ENCODE assay signal across 21 cellular contexts in genomic region chr17:38958326-38958725, GRCh38. TPM values are rescaled to one million over a fixed set of nuclear protein-coding genes. Genes with fewer than 3 reads are reported as not detected.
DNase-seq lines count a peak whose midpoint lies in the region; ATAC-seq, FAIRE-seq and TF ChIP-seq lines count a peak whose summit lies in the region.
"Had no signal": no experiment of that assay in that cellular context is flagged by ENCODE, and none has a peak within 500 bp of the region (broad histone marks: within the 10 kb centered on the region; RNA-seq: fewer than 3 reads in every experiment).

No MANE protein-coding gene starts in this region.

- H3K27me3 ChIP-seq in HCT116 (ENCODE audit: insufficient read depth, low read length) (no peaks in the 10 kb centered on the region), K562 (ENCODE audit: control insufficient read depth in 2 of 2, insufficient read depth in 2 of 2, low read length in 2 of 2) (no peaks in the 10 kb centered on the region)
- no peaks in the 10 kb centered on the region for H3K27me3 ChIP-seq in CD8-positive, alpha-beta memory T cell (ENCODE audit: insufficient read depth, low read length, poor library complexity, severe bottlenecking)
- H3K27me3 ChIP-seq: left lung, SJSA1, thyroid gland had no signal

- H3K79me2 ChIP-seq in HCT116 (ENCODE audit: insufficient read depth, low read length) = no peaks in the 10 kb centered on the region
- no peaks in the 10 kb centered on the region for H3K79me2 ChIP-seq in K562 (ENCODE audit: control insufficient read depth, insufficient read depth, low read length)
- H3K79me2 ChIP-seq: parathyroid adenoma had no signal

- H3K27ac Mint-ChIP-seq in CD8-positive, alpha-beta memory T cell = no peak overlapping the region
- H3K27ac Mint-ChIP-seq: activated CD8-positive, alpha-beta T cell treated with anti-CD3 and anti-CD28 coated beads, Interleukin-2, amount 10 ng/mL, durations not matched to agents 7 days and 5 days; stimulated activated effector memory CD8-positive, alpha-beta T cell treated with anti-CD3 and anti-CD28 coated beads, Interleukin-12 subunit alpha, Interleukin-12 subunit beta, amount 100 ng/mL, for 72 hours had no signal

- TF ChIP-seq RAD21 in HCT116 (IDR thresholded peaks at IDR 0.05; ENCODE audit: low read depth) = no peak
- TF ChIP-seq RAD21 in K562 (CRISPR knock-in tag; conservative IDR thresholded peaks at IDR 0.05 in 1 of 2, IDR thresholded peaks at IDR 0.05 in 1 of 2) = no peak

- H2AFZ ChIP-seq in HCT116 (ENCODE audit: low read depth, low read length, poor library complexity, severe bottlenecking) = peak overlapping the region; percentile 98
- H2AFZ ChIP-seq in K562 (ENCODE audit: low read depth, low read length) = peak overlapping the region; percentile 44; the same call in 1 of the 2 replicates
- H2AFZ ChIP-seq: parathyroid adenoma had no signal

- H3K27me3 Mint-ChIP-seq in CD8-positive, alpha-beta memory T cell = no peaks in the 10 kb centered on the region

- H3K4me3 ChIP-seq in HCT116 (replicated peaks in 1 of 2; ENCODE audit: low read depth in 1 of 2, low read length in 2 of 2) (no peak overlapping the region), K562 (no peak overlapping the region)
- H3K4me3 ChIP-seq in CD8-positive, alpha-beta memory T cell (ENCODE audit: low read length) = no peak overlapping the region
- H3K4me3 ChIP-seq: left lung, SJSA1, skin epidermis, thyroid gland had no signal

- in situ Hi-C loops in K562 (cut with MboI) = no loop called here

- WGBS in K562 (ENCODE audit: insufficient coverage, low coverage, missing lambda C conversion rate) = 5% methylated on average over 1 of the region's 1 CpG

- H3K9me1 ChIP-seq in K562 (ENCODE audit: control insufficient read depth, insufficient read depth, low read length) = no peaks in the 10 kb centered on the region

- no peak for TF ChIP-seq EP300 in K562 (IDR thresholded peaks at IDR 0.05; ENCODE audit: low read length)

- no peak overlapping the region for H3K4me3 Mint-ChIP-seq in CD8-positive, alpha-beta memory T cell
- H3K4me3 Mint-ChIP-seq: activated CD8-positive, alpha-beta T cell treated with anti-CD3 and anti-CD28 coated beads, Interleukin-2, amount 10 ng/mL, durations not matched to agents 7 days and 5 days; stimulated activated effector memory CD8-positive, alpha-beta T cell treated with anti-CD3 and anti-CD28 coated beads, Interleukin-12 subunit alpha, Interleukin-12 subunit beta, amount 100 ng/mL, for 72 hours had no signal

- BruUV-seq in HCT116 (replicated peaks; lab: Mats Ljungman, UMichigan) = no TSS peak
- BruUV-seq in K562 (replicated peaks; lab: Mats Ljungman, UMichigan) = no TSS peak

- no peaks in the 10 kb centered on the region for H3K9me2 ChIP-seq in HCT116 (ENCODE audit: insufficient read depth)

- TF ChIP-seq POLR2A in HCT116 (IDR thresholded peaks at IDR 0.05; ENCODE audit: borderline replicate concordance, extremely low read depth, insufficient read depth, insufficient read length) (no peak), K562 (conservative IDR thresholded peaks at IDR 0.05) (no peak)

- FAIRE-seq in K562 (lab: Jason Lieb, UNC) = no peak

- H3K27ac ChIP-seq in HCT116 (ENCODE audit: low read depth, low read length) = no peak overlapping the region
- H3K27ac ChIP-seq in K562 (ENCODE audit: extremely low read depth, low read depth, low read length) = no peak overlapping the region
- H3K27ac ChIP-seq in CD8-positive, alpha-beta memory T cell (ENCODE audit: low read depth, low read length) = no peak overlapping the region
- H3K27ac ChIP-seq: left lung, parathyroid adenoma, SJSA1, skin epidermis, thyroid gland had no signal

- CTCF ChIA-PET in HCT116 (lab: Charles Lee) (interaction anchor here (1.2 kb wide), 1 partner anchor 12 kb away, joined by 4 read pairs; no protein-coding TSS in a partner anchor), K562 (lab: Yijun Ruan, JAX; ENCODE audit: low intra/inter-chr PET ratio) (no interaction called here)
- CTCF ChIA-PET in CD8-positive, alpha-beta memory T cell (lab: Charles Lee) = interaction anchor here (1.0 to 1.6 kb wide), 2 partner anchors 9 to 216 kb away, joined by 3 to 4 read pairs; partner anchors contain the start of gene FBXO47

- no peaks in the 10 kb centered on the region for H3K9me3 Mint-ChIP-seq in CD8-positive, alpha-beta memory T cell
- H3K9me3 Mint-ChIP-seq: stimulated activated effector memory CD8-positive, alpha-beta T cell treated with anti-CD3 and anti-CD28 coated beads, Interleukin-12 subunit alpha, Interleukin-12 subunit beta, amount 100 ng/mL, for 72 hours had no signal

- H3K36me3 Mint-ChIP-seq in CD8-positive, alpha-beta memory T cell = no peaks in the 10 kb centered on the region
- H3K36me3 Mint-ChIP-seq: stimulated activated effector memory CD8-positive, alpha-beta T cell treated with anti-CD3 and anti-CD28 coated beads, Interleukin-12 subunit alpha, Interleukin-12 subunit beta, amount 100 ng/mL, for 72 hours had no signal

- H3K4me1 ChIP-seq in HCT116 (ENCODE audit: control insufficient read depth in 1 of 2, insufficient read depth in 2 of 2, low read length in 2 of 2) (peaks cover 0 to 10% of the 10 kb centered on the region in 2 experiments; a peak in 2 of 4 replicates), K562 (replicated peaks in 1 of 2; ENCODE audit: control insufficient read depth in 2 of 2, insufficient read depth in 2 of 2, low read length in 2 of 2) (no peaks in the 10 kb centered on the region; a peak in 1 of 5 replicates)
- peaks cover 22% of the 10 kb centered on the region for H3K4me1 ChIP-seq in CD8-positive, alpha-beta memory T cell (ENCODE audit: insufficient read depth, low read length)
- H3K4me1 ChIP-seq: left lung, parathyroid adenoma, SJSA1, thyroid gland had no signal

- TF ChIP-seq CTCF in HCT116 (IDR thresholded peaks at IDR 0.05 in 2 of 3, conservative IDR thresholded peaks at IDR 0.05 in 1 of 3; ENCODE audit: borderline replicate concordance in 1 of 3, insufficient read depth in 1 of 3, low read depth in 2 of 3, low read length in 2 of 3) (no peak), K562 (IDR thresholded peaks at IDR 0.05 in 2 of 3, conservative IDR thresholded peaks at IDR 0.05 in 1 of 3; ENCODE audit: insufficient read depth in 2 of 3, low read depth in 1 of 3, low read length in 3 of 3) (no peak)

- H4K20me1 ChIP-seq in HCT116 (ENCODE audit: insufficient read depth) (no peaks in the 10 kb centered on the region), K562 (replicated peaks; ENCODE audit: control insufficient read depth, insufficient read depth, low read length) (no peaks in the 10 kb centered on the region)

- H3K4me1 Mint-ChIP-seq in CD8-positive, alpha-beta memory T cell = peaks cover 15 to 39% (median 20%) of the 10 kb centered on the region in 3 donors
- H3K4me1 Mint-ChIP-seq: stimulated activated effector memory CD8-positive, alpha-beta T cell treated with anti-CD3 and anti-CD28 coated beads, Interleukin-12 subunit alpha, Interleukin-12 subunit beta, amount 100 ng/mL, for 72 hours had no signal

- H3K36me3 ChIP-seq in HCT116 (ENCODE audit: control insufficient read depth in 1 of 2, insufficient read depth in 2 of 2, low read length in 2 of 2) (no peaks in the 10 kb centered on the region), K562 (ENCODE audit: control insufficient read depth, insufficient read depth, low read length) (no peaks in the 10 kb centered on the region)
- no peaks in the 10 kb centered on the region for H3K36me3 ChIP-seq in CD8-positive, alpha-beta memory T cell (ENCODE audit: insufficient read depth, low read length)
- H3K36me3 ChIP-seq: left lung, SJSA1, thyroid gland had no signal

- H3K9me3 ChIP-seq in HCT116 (ENCODE audit: control insufficient read depth in 1 of 2, insufficient read depth in 1 of 2, low read depth in 1 of 2, low read length in 2 of 2) = no peaks in the 10 kb centered on the region
- H3K9me3 ChIP-seq in K562 (replicated peaks; ENCODE audit: control insufficient read depth, insufficient read depth, low read depth, low read length) = no peaks in the 10 kb centered on the region
- H3K9me3 ChIP-seq in CD8-positive, alpha-beta memory T cell (ENCODE audit: low read length) = no peaks in the 10 kb centered on the region
- H3K9me3 ChIP-seq: left lung, SJSA1, thyroid gland had no signal

- ATAC-seq in HCT116 = no peak
- ATAC-seq in K562 = no peak
- ATAC-seq: activated CD8-positive, alpha-beta T cell treated with anti-CD3 and anti-CD28 coated beads, Interleukin-2, amount 10 ng/mL, durations not matched to agents 7 days and 5 days; esophagus mucosa; left lung; stimulated activated effector memory CD8-positive, alpha-beta T cell treated with anti-CD3 and anti-CD28 coated beads, Interleukin-12 subunit alpha, Interleukin-12 subunit beta, amount 100 ng/mL, for 72 hours had no signal

- RAD21 ChIA-PET in HCT116 (lab: Charles Lee; ENCODE audit: low non-redundant PET in 1 of 2, low total read pairs in 2 of 2, uncharacterized antibody in 2 of 2, unreplicated experiment in 2 of 2) = no interaction called here

- POLR2A ChIA-PET in HCT116 (lab: Charles Lee) (no interaction called here), K562 (lab: Yijun Ruan, JAX) (interaction anchor here (0.6 to 1.0 kb wide), 4 partner anchors 62 to 227 kb away, joined by 3 to 4 read pairs (median 3); no protein-coding TSS in a partner anchor)
- POLR2A ChIA-PET in CD8-positive, alpha-beta memory T cell (lab: Charles Lee) = interaction anchor here (0.5 to 0.7 kb wide), 3 partner anchors 56 to 1600 kb away, joined by 3 to 6 read pairs (median 3); no protein-coding TSS in a partner anchor

- DNase-seq in A172 (ENCODE audit: low spot score) = peak; percentile 27
- no peak for DNase-seq in HCT116 (ENCODE audit: low read depth, low spot score)
- no peak for DNase-seq in K562 (ENCODE audit: extremely low read depth in 1 of 4, low spot score in 3 of 4)
- peak; percentile 14 for DNase-seq in hepatic stellate cell (ENCODE audit: low spot score)
- DNase-seq in CD8-positive, alpha-beta memory T cell = no peak
- DNase-seq in NCI-H446 treated with DMSO at 0.1 percent for 48 hours (lab: John Stamatoyannopoulos, UW) = no peak
- DNase-seq in T-helper 1 cell = no peak
- DNase-seq in GM19240 (ENCODE audit: insufficient read length, low spot score) = no peak
- DNase-seq: activated CD8-positive, alpha-beta T cell treated with anti-CD3 and anti-CD28 coated beads, Interleukin-2, amount 10 ng/mL, durations not matched to agents 7 days and 5 days; anterior cingulate cortex; COR-L47; Kasumi-1; left lung; NCI-H1436; thyroid gland had no signal

- intact Hi-C loops in HCT116 (cut with micrococcal nuclease) (no loop called here), K562 (cut with micrococcal nuclease) (no loop called here)

- H3K9ac ChIP-seq in HCT116 (ENCODE audit: low read length) (no peak overlapping the region), K562 (ENCODE audit: insufficient read depth in 1 of 2, low read depth in 2 of 2, low read length in 2 of 2) (no peak overlapping the region)
- H3K9ac ChIP-seq: parathyroid adenoma had no signal

- no peak overlapping the region for H3K4me2 ChIP-seq in HCT116 (ENCODE audit: low read length)
- no peak overlapping the region for H3K4me2 ChIP-seq in K562 (ENCODE audit: insufficient read depth, low read length)

RNA-seq across cellular contexts. Expression of gene FBXO47, which starts 8.9 kb away (rescaled TPM):
- not detected in 2 replicates for total RNA-seq in A172 (2014; rRNA removed; shearing (Covaris generic))
- total RNA-seq in HCT116 (2021; ENCODE audit: unreplicated experiment) = not detected
- polyA plus RNA-seq in HCT116 (2012) = not detected in 2 replicates
- not detected in 2 replicates for total RNA-seq in K562 (2011; cell fraction: chromatin; rRNA removed; ENCODE audit: low replicate concordance)
- not detected in 2 replicates for total RNA-seq in K562 (2011; cell fraction: nucleolus; rRNA removed)
- not detected in 2 replicates for total RNA-seq in K562 (2011; cell fraction: nucleoplasm; rRNA removed)
- not detected in 2 replicates for total RNA-seq in K562 (2014; rRNA removed)
- not detected in 2 replicates for total RNA-seq in K562 (2014; rRNA removed; fragmentation: Illumina TruSeq; extraction: Trizol)
- not detected in 2 replicates for total RNA-seq in K562 (2015; rRNA removed; fragmentation: Illumina TruSeq; extraction: Trizol)
- not detected in 2 replicates for total RNA-seq in K562 (2021)
- not detected in 2 replicates for polyA plus RNA-seq in K562 (2011; rRNA removed)
- polyA plus RNA-seq in K562 (2011; cell fraction: cytosol; rRNA removed) = not detected in 2 replicates
- polyA plus RNA-seq in K562 (2011; cell fraction: nucleus; rRNA removed) = not detected in 2 replicates
- polyA plus RNA-seq in K562 (2012) = not detected in 2 replicates
- not detected in 2 replicates for polyA plus RNA-seq in K562 (2014; fragmentation: Illumina TruSeq; extraction: Trizol)
- not detected for polyA plus RNA-seq in K562 (2014; fragmentation: Nextera tagmentation; extraction: Ambion mirVana)
- polyA plus RNA-seq in K562 (2014; rRNA removed) = not detected in 2 replicates
- not detected in 2 replicates for polyA minus RNA-seq in K562 (2011; rRNA and poly(A)+ RNA removed)
- polyA minus RNA-seq in K562 (2011; cell fraction: cytosol; rRNA and poly(A)+ RNA removed) = not detected in 2 replicates
- polyA minus RNA-seq in K562 (2011; cell fraction: nucleus; rRNA and poly(A)+ RNA removed) = not detected in 2 replicates
- not detected for total RNA-seq in CD8-positive, alpha-beta memory T cell
- polyA plus RNA-seq in CD8-positive, alpha-beta memory T cell = not detected
- total RNA-seq: activated CD8-positive, alpha-beta T cell treated with anti-CD3 and anti-CD28 coated beads, Interleukin-2, amount 10 ng/mL, durations not matched to agents 7 days and 5 days; esophagus mucosa; left lung; NCI-H460; SJSA1; thyroid gland had no signal

Comparison
In these comparisons a context has a peak if more than half of its experiments do, and no peak if none do; other contexts are left out.
1. DNase-seq: peak in A172 (single experiment) and hepatic stellate cell (single experiment); none in HCT116 (single experiment), K562 (0 of 4), CD8-positive, alpha-beta memory T cell (0 of 5), NCI-H446 treated with DMSO at 0.1 percent for 48 hours (single experiment), T-helper 1 cell (0 of 5) and GM19240 (single experiment).